18 cellular contexts compared by ENCODE assay signal in genomic region chrY:12928048-12928447, GRCh38. TPM values are rescaled to one million over a fixed set of nuclear protein-coding genes. Genes with fewer than 3 reads are reported as not detected.
A peak's percentile ranks its signal among the peaks of the same experiment; 100 is the strongest.
DNase-seq lines count a peak whose midpoint lies in the region; ATAC-seq and TF ChIP-seq lines count a peak whose summit lies in the region.
"Had no signal": no experiment of that assay in that cellular context is flagged by ENCODE, and none has a peak within 500 bp of the region (broad histone marks: within the 10 kb centered on the region; RNA-seq: fewer than 3 reads in every experiment).

No MANE protein-coding gene starts in this region.

- DNase-seq in AG10803 (ENCODE audit: low read depth) (peak; percentile 69), HT1080 (ENCODE audit: low read depth) (peak; percentile 37), amniotic epithelial cell (ENCODE audit: low read depth) (peak; percentile 64), left kidney (ENCODE audit: low read depth, low spot score) (peak; percentile 48), NCI-H1417 (lab: John Stamatoyannopoulos, UW) (no peak), NCI-H187 (lab: John Stamatoyannopoulos, UW) (no peak), islet precursor cell (no peak)
- no peak for DNase-seq in activated CD8-positive, alpha-beta T cell treated with anti-CD3 and anti-CD28 coated beads, Interleukin-2, amount 10 ng/mL, durations not matched to agents 7 days and 5 days
- DNase-seq: activated CD4-positive, alpha-beta T cell treated with anti-CD3 and anti-CD28 coated beads for 48 hours; esophagus squamous epithelium; GF-D8; NCI-H2107; NCI-H748 treated with DMSO at 0.1 percent for 48 hours; uterus had no signal

- no peak for ATAC-seq in activated CD8-positive, alpha-beta T cell treated with anti-CD3 and anti-CD28 coated beads, Interleukin-2, amount 10 ng/mL, durations not matched to agents 7 days and 5 days

- no peak overlapping the region for H3K4me3 Mint-ChIP-seq in activated CD8-positive, alpha-beta T cell treated with anti-CD3 and anti-CD28 coated beads, Interleukin-2, amount 10 ng/mL, durations not matched to agents 7 days and 5 days
- H3K4me3 Mint-ChIP-seq: activated naive CD4-positive, alpha-beta T cell treated with anti-CD3 and anti-CD28 coated beads, Interleukin-2, amount 50 U/mL, for 24 hours; mesothelial cell of epicardium had no signal

- no peaks in the 10 kb centered on the region for H3K9me3 Mint-ChIP-seq in activated CD8-positive, alpha-beta T cell treated with anti-CD3 and anti-CD28 coated beads, Interleukin-2, amount 10 ng/mL, durations not matched to agents 7 days and 5 days (ENCODE audit: insufficient read depth)
- H3K9me3 Mint-ChIP-seq: activated naive CD4-positive, alpha-beta T cell treated with anti-CD3 and anti-CD28 coated beads, Interleukin-2, amount 50 U/mL, for 24 hours; mesothelial cell of epicardium had no signal

- H3K4me1 Mint-ChIP-seq in activated CD8-positive, alpha-beta T cell treated with anti-CD3 and anti-CD28 coated beads, Interleukin-2, amount 10 ng/mL, durations not matched to agents 7 days and 5 days (ENCODE audit: low read depth) = no peaks in the 10 kb centered on the region
- H3K4me1 Mint-ChIP-seq: activated naive CD4-positive, alpha-beta T cell treated with anti-CD3 and anti-CD28 coated beads, Interleukin-2, amount 50 U/mL, for 24 hours; mesothelial cell of epicardium had no signal

- POLR2A ChIA-PET in activated CD8-positive, alpha-beta T cell treated with anti-CD3 and anti-CD28 coated beads, Interleukin-2, amount 10 ng/mL, durations not matched to agents 7 days and 5 days (lab: Charles Lee) = no interaction called here

- H3K27me3 Mint-ChIP-seq in activated CD8-positive, alpha-beta T cell treated with anti-CD3 and anti-CD28 coated beads, Interleukin-2, amount 10 ng/mL, durations not matched to agents 7 days and 5 days (ENCODE audit: low read depth) = no peaks in the 10 kb centered on the region
- H3K27me3 Mint-ChIP-seq: activated naive CD4-positive, alpha-beta T cell treated with anti-CD3 and anti-CD28 coated beads, Interleukin-2, amount 50 U/mL, for 24 hours had no signal

- no peak overlapping the region for H3K27ac Mint-ChIP-seq in activated CD8-positive, alpha-beta T cell treated with anti-CD3 and anti-CD28 coated beads, Interleukin-2, amount 10 ng/mL, durations not matched to agents 7 days and 5 days
- H3K27ac Mint-ChIP-seq: activated naive CD4-positive, alpha-beta T cell treated with anti-CD3 and anti-CD28 coated beads, Interleukin-2, amount 50 U/mL, for 24 hours; mesothelial cell of epicardium had no signal

- no peak overlapping the region for H3K4me3 ChIP-seq in AG10803 (ENCODE audit: low read length)
- H3K4me3 ChIP-seq: esophagus squamous epithelium, hepatocyte, uterus had no signal

- no peaks in the 10 kb centered on the region for H3K36me3 Mint-ChIP-seq in activated CD8-positive, alpha-beta T cell treated with anti-CD3 and anti-CD28 coated beads, Interleukin-2, amount 10 ng/mL, durations not matched to agents 7 days and 5 days (ENCODE audit: low read depth)
- H3K36me3 Mint-ChIP-seq: activated naive CD4-positive, alpha-beta T cell treated with anti-CD3 and anti-CD28 coated beads, Interleukin-2, amount 50 U/mL, for 24 hours; mesothelial cell of epicardium had no signal

- TF ChIP-seq CTCF in AG10803 (conservative IDR thresholded peaks at IDR 0.05; ENCODE audit: low read length) = peak; percentile 46

- CTCF ChIA-PET in activated CD8-positive, alpha-beta T cell treated with anti-CD3 and anti-CD28 coated beads, Interleukin-2, amount 10 ng/mL, durations not matched to agents 7 days and 5 days (lab: Charles Lee) = interaction anchor here (3.2 kb wide), 1 partner anchor 415 kb away, joined by 10 read pairs; no protein-coding TSS in a partner anchor

RNA-seq across cellular contexts. Expression of gene DDX3Y, which starts 23.4 kb away (rescaled TPM):
- 35.1 and 43.3 TPM in 2 replicates for total RNA-seq in HT1080 (2014; rRNA removed; shearing (Covaris generic))
- polyA plus RNA-seq in HT1080 (2015; cell fraction: cytosol; rRNA removed) = 37.0 and 50.4 TPM in 2 replicates
- polyA plus RNA-seq in HT1080 (2015; cell fraction: nucleus; rRNA removed) = 368 and 370 TPM in 2 replicates
- total RNA-seq in activated CD8-positive, alpha-beta T cell treated with anti-CD3 and anti-CD28 coated beads, Interleukin-2, amount 10 ng/mL, durations not matched to agents 7 days and 5 days = 10 to 100 TPM; 74.8 to 80.6 TPM
- total RNA-seq: hepatocyte, mesothelial cell of epicardium, SK-MEL-5, uterus had no signal
- polyA plus RNA-seq: hepatocyte had no signal

Comparison
In these comparisons a context has a peak if more than half of its experiments do, and no peak if none do; other contexts are left out.
1. DNase-seq: peak in AG10803 (single experiment), HT1080 (single experiment), amniotic epithelial cell (single experiment) and left kidney (single experiment); none in activated CD8-positive, alpha-beta T cell treated with anti-CD3 and anti-CD28 coated beads, Interleukin-2, amount 10 ng/mL, durations not matched to agents 7 days and 5 days (single experiment), NCI-H1417 (0 of 3), NCI-H187 (0 of 2) and islet precursor cell (single experiment).